In genomic region chr4:176320340-176320975, GRCh38 we compare ENCODE assay signal across 8 cellular contexts. TPM values are rescaled to one million over a fixed set of nuclear protein-coding genes. Genes with fewer than 3 reads are reported as not detected.
A peak's percentile ranks its signal among the peaks of the same experiment; 100 is the strongest.
DNase-seq lines count a peak whose midpoint lies in the region; ATAC-seq, FAIRE-seq and TF ChIP-seq lines count a peak whose summit lies in the region.

No MANE protein-coding gene starts in this region.

- no peaks in the 10 kb centered on the region for H3K9me3 Mint-ChIP-seq in IgD-negative memory B cell
- H3K9me3 Mint-ChIP-seq in activated naive CD4-positive, alpha-beta T cell treated with anti-CD3 and anti-CD28 coated beads, Interleukin-2, amount 50 U/mL, for 72 hours = no peaks in the 10 kb centered on the region

- peaks cover 3% of the 10 kb centered on the region for H3K36me3 Mint-ChIP-seq in IgD-negative memory B cell
- H3K36me3 Mint-ChIP-seq in activated naive CD4-positive, alpha-beta T cell treated with anti-CD3 and anti-CD28 coated beads, Interleukin-2, amount 50 U/mL, for 72 hours = peaks cover 13 to 19% of the 10 kb centered on the region in 2 donors

- H3K79me2 ChIP-seq in SK-N-SH (ENCODE audit: insufficient read depth) = peaks cover 56% of the 10 kb centered on the region

- peak overlapping the region; percentile 72 to 99 for H3K4me3 ChIP-seq in SK-N-SH (ENCODE audit: low read depth in 2 of 2, low read length in 1 of 2)
- peak overlapping the region; percentile 90 to 100 (median 96) for H3K4me3 ChIP-seq in pancreas
- peak overlapping the region; percentile 49 to 78 (median 64) for H3K4me3 ChIP-seq in thyroid gland (replicated peaks in 1 of 3)

- no peak for TF ChIP-seq EP300 in SK-N-SH (IDR thresholded peaks at IDR 0.05; ENCODE audit: borderline replicate concordance in 1 of 2, low read depth in 1 of 2, low read length in 1 of 2)

- H3K9me2 ChIP-seq in SK-N-SH = no peaks in the 10 kb centered on the region

- no peaks in the 10 kb centered on the region for H3K27me3 Mint-ChIP-seq in IgD-negative memory B cell

- peak overlapping the region; percentile 81 for H3K9ac ChIP-seq in SK-N-SH

- POLR2A ChIA-PET in SK-N-SH (lab: Yijun Ruan, JAX) = interaction anchor here (1.6 kb wide), 1 partner anchor 125 kb away, joined by 3 read pairs; the partner anchor contains the start of gene SPATA4

- intact Hi-C loops in Right ventricle myocardium inferior (cut with DNase I) (no loop called here), pancreas (cut with DNase I) (no loop called here), thyroid gland (cut with DNase I) (no loop called here)

- peaks cover 33% of the 10 kb centered on the region for H3F3A ChIP-seq in SK-N-SH (replicated peaks; ENCODE audit: insufficient read depth)

- peaks cover 3 to 10% of the 10 kb centered on the region in 2 experiments for H3K36me3 ChIP-seq in SK-N-SH (replicated peaks in 1 of 2; ENCODE audit: control insufficient read depth in 1 of 2, insufficient read depth in 2 of 2, low read length in 1 of 2)
- H3K36me3 ChIP-seq in pancreas = no peaks in the 10 kb centered on the region
- H3K36me3 ChIP-seq in thyroid gland = no peaks in the 10 kb centered on the region

- peak overlapping the region; percentile 86 to 96 (median 96) for H3K27ac Mint-ChIP-seq in IgD-negative memory B cell
- H3K27ac Mint-ChIP-seq in activated naive CD4-positive, alpha-beta T cell treated with anti-CD3 and anti-CD28 coated beads, Interleukin-2, amount 50 U/mL, for 72 hours = peak overlapping the region; percentile 95 to 99

- H2AFZ ChIP-seq in SK-N-SH (ENCODE audit: low read depth) = peak overlapping the region; percentile 75

- peak overlapping the region; percentile 90 to 96 (median 92) for H3K4me3 Mint-ChIP-seq in IgD-negative memory B cell

- ATAC-seq in GM21619 (IDR thresholded peaks at IDR 0.05; ENCODE audit: unreplicated experiment) (peak; percentile 79), Right ventricle myocardium inferior (peak; percentile 91), pancreas (peak; percentile 83 to 91 (median 88))
- ATAC-seq in activated naive CD4-positive, alpha-beta T cell treated with anti-CD3 and anti-CD28 coated beads, Interleukin-2, amount 50 U/mL, for 72 hours = peak; percentile 82 to 83

- H3K9me3 ChIP-seq in SK-N-SH (no peaks in the 10 kb centered on the region), pancreas (peaks cover 0 to 4% (median 0%) of the 10 kb centered on the region in 4 donors), thyroid gland (no peaks in the 10 kb centered on the region)

- under 1% methylated on average over 22 of the region's 44 CpGs for WGBS in SK-N-SH (ENCODE audit: low lambda C conversion rate)
- 0 to 1% methylated on average over 43 to 44 of the region's 44 CpGs for WGBS in pancreas, 2 donors
- WGBS in thyroid gland, 2 donors = 0 to 1% methylated on average over 18 to 43 of the region's 44 CpGs

- H3K4me1 ChIP-seq in SK-N-SH (ENCODE audit: control insufficient read depth in 1 of 2, insufficient read depth in 2 of 2, low read depth in 1 of 2, low read length in 1 of 2) (peaks cover 5 to 14% of the 10 kb centered on the region in 2 experiments; a peak in 1 of 4 replicates), pancreas (peaks cover 0 to 27% (median 20%) of the 10 kb centered on the region in 3 donors), thyroid gland (peaks cover 15 to 18% of the 10 kb centered on the region in 2 donors)

- H3K27ac ChIP-seq in SK-N-SH (ENCODE audit: low read depth in 2 of 2, low read length in 1 of 2) (peak overlapping the region; percentile 88 to 96), pancreas (peak overlapping the region; percentile 88 to 97 (median 96)), thyroid gland (peak overlapping the region; percentile 89 to 93 (median 92))

- no peak for FAIRE-seq in pancreas (lab: Jason Lieb, UNC)

- H3K4me2 ChIP-seq in SK-N-SH = peak overlapping the region; percentile 78

- no peak for TF ChIP-seq RAD21 in SK-N-SH (IDR thresholded peaks at IDR 0.05; ENCODE audit: low read length)

- H3K27me3 ChIP-seq in SK-N-SH (ENCODE audit: insufficient read depth) (no peaks in the 10 kb centered on the region), pancreas (no peaks in the 10 kb centered on the region), thyroid gland (no peaks in the 10 kb centered on the region)

- DNase-seq in Daoy (ENCODE audit: low read depth) = peak; percentile 77
- DNase-seq in SK-N-SH = peak; percentile 86
- DNase-seq in activated naive CD4-positive, alpha-beta T cell treated with anti-CD3 and anti-CD28 coated beads, Interleukin-2, amount 50 U/mL, for 72 hours (ENCODE audit: low spot score in 2 of 2) = peak; percentile 84 to 90
- peak; percentile 97 for DNase-seq in Right ventricle myocardium inferior (ENCODE audit: missing footprints)
- peak; percentile 89 to 95 (median 90) for DNase-seq in pancreas
- peak; percentile 89 to 93 for DNase-seq in thyroid gland

- peaks cover 29 to 51% (median 38%) of the 10 kb centered on the region in 3 donors for H3K4me1 Mint-ChIP-seq in IgD-negative memory B cell

- peak in 1 of 2 donors; percentile 23 for TF ChIP-seq POLR2A in thyroid gland (IDR thresholded peaks at IDR 0.05)

- CTCF ChIA-PET in SK-N-SH (lab: Yijun Ruan, JAX) = interaction anchor here (0.8 to 1.7 kb wide), 3 partner anchors 13 to 39 kb away, joined by 3 to 7 read pairs (median 6); no protein-coding TSS in a partner anchor

- peaks cover 23% of the 10 kb centered on the region for H4K20me1 ChIP-seq in SK-N-SH (ENCODE audit: insufficient read depth)

- TF ChIP-seq CTCF in SK-N-SH (IDR thresholded peaks at IDR 0.05) (no peak), pancreas (IDR thresholded peaks at IDR 0.05) (no peak), thyroid gland (IDR thresholded peaks at IDR 0.05) (no peak)

TF ChIP-seq in SK-N-SH, 30 proteins besides CTCF, POLR2A, EP300 and RAD21 (continues in another document):
- TF ChIP-seq EZH2phosphoT487 (IDR thresholded peaks at IDR 0.05; ENCODE audit: borderline replicate concordance, low read depth) (no peak), TAF1 (IDR thresholded peaks at IDR 0.05; ENCODE audit: borderline replicate concordance, low read depth, low read length) (peak; percentile 43; the same call in 1 of the 2 replicates), GATA2 (CRISPR knock-in tag; IDR thresholded peaks at IDR 0.05) (no peak), TEAD4 (IDR thresholded peaks at IDR 0.05; ENCODE audit: borderline replicate concordance, insufficient read depth) (no peak), SMC3 (IDR thresholded peaks at IDR 0.05; ENCODE audit: low read depth, low read length) (no peak), RCOR1 (IDR thresholded peaks at IDR 0.05; ENCODE audit: low read length) (no peak), FOXM1 (IDR thresholded peaks at IDR 0.05; ENCODE audit: low read depth) (no peak), POLR2AphosphoS5 (IDR thresholded peaks at IDR 0.05; ENCODE audit: low read depth, low read length) (no peak), JUND (IDR thresholded peaks at IDR 0.05) (no peak), NRF1 (IDR thresholded peaks at IDR 0.05; ENCODE audit: low read depth, low read length) (0 out of 2 replicates have a peak, but pooled peaks have one; percentile 3), MEF2A (IDR thresholded peaks at IDR 0.05; ENCODE audit: borderline replicate concordance, low read depth) (no peak), SIN3A (IDR thresholded peaks at IDR 0.05; ENCODE audit: borderline replicate concordance, low read depth, low read length) (peak; percentile 34; the same call in 1 of the 2 replicates), GABPA (IDR thresholded peaks at IDR 0.05; ENCODE audit: low read depth) (peak; percentile 63), RFX5 (IDR thresholded peaks at IDR 0.05; ENCODE audit: low read length) (no peak), MXI1 (IDR thresholded peaks at IDR 0.05; ENCODE audit: low read depth, low read length) (peak; percentile 74), RXRA (IDR thresholded peaks at IDR 0.05; ENCODE audit: borderline replicate concordance, low read depth) (no peak), YY1 (IDR thresholded peaks at IDR 0.05; ENCODE audit: low read depth) (peak; percentile 5; the same call in 1 of the 2 replicates), CHD2 (IDR thresholded peaks at IDR 0.05; ENCODE audit: low read length, partially characterized antibody) (no peak)
- TF ChIP-seq, protein P1, sequence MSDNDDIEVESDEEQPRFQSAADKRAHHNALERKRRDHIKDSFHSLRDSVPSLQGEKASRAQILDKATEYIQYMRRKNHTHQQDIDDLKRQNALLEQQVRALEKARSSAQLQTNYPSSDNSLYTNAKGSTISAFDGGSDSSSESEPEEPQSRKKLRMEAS (IDR thresholded peaks at IDR 0.05; ENCODE audit: low read depth) = peak; percentile 59

RNA-seq across cellular contexts. Expression of gene SPCS3, which starts 0.7 kb away (rescaled TPM):
- total RNA-seq in Daoy (2014; rRNA removed; shearing (Covaris generic)) = 54.6 and 73.1 TPM in 2 replicates
- polyA plus RNA-seq in IgD-negative memory B cell (53.5 TPM), SK-N-SH (2012; rRNA removed) (27.7 and 37.4 TPM in 2 replicates), pancreas (10 to 100 TPM; 24.2 to 31.3 TPM)
- 41.4 and 52.3 TPM in 2 replicates for polyA plus RNA-seq in SK-N-SH (2012; cell fraction: cytosol; rRNA removed)
- 32.3 and 42.6 TPM in 2 replicates for polyA plus RNA-seq in SK-N-SH (2012; cell fraction: nucleus; rRNA removed)
- total RNA-seq in activated naive CD4-positive, alpha-beta T cell treated with anti-CD3 and anti-CD28 coated beads, Interleukin-2, amount 50 U/mL, for 72 hours = 100 to 1,000 TPM in 1 of 2 donors, 10 to 100 TPM in 1; 91.9 to 153 TPM
- total RNA-seq in Right ventricle myocardium inferior (87.9 TPM), pancreas (100 to 1,000 TPM in 5 of 6 donors, 10 to 100 TPM in 1; 97.9 to 166 (median 144) TPM), thyroid gland (100 to 1,000 TPM; 129 to 149 (median 136) TPM)

RNA-seq across cellular contexts. Expression of gene ASB5, which starts 51.4 kb away (rescaled TPM):
- total RNA-seq in Daoy (2014; rRNA removed; shearing (Covaris generic)) = 0.57 and 0.65 TPM in 2 replicates
- polyA plus RNA-seq in IgD-negative memory B cell (not detected), SK-N-SH (2012; rRNA removed) (0.13 and 0.54 TPM in 2 replicates), pancreas (under 1 TPM; 0.08 to 0.38 TPM)
- 0.12 and 0.35 TPM in 2 replicates for polyA plus RNA-seq in SK-N-SH (2012; cell fraction: cytosol; rRNA removed)
- polyA plus RNA-seq in SK-N-SH (2012; cell fraction: nucleus; rRNA removed) = 0.34 and 0.51 TPM in 2 replicates
- total RNA-seq in activated naive CD4-positive, alpha-beta T cell treated with anti-CD3 and anti-CD28 coated beads, Interleukin-2, amount 50 U/mL, for 72 hours = not detected
- total RNA-seq in Right ventricle myocardium inferior (2.7 TPM), pancreas (not detected), thyroid gland (under 1 TPM in 1 of 4 donors, not detected in 3; 0.13 TPM)

Comparison
In these comparisons a context has a peak if more than half of its experiments do, and no peak if none do; other contexts are left out.
1. Peak in every context shown above with its lines: DNase-seq, ATAC-seq, H3K4me3 ChIP-seq and H3K27ac ChIP-seq.